ENCODE assay signal across 2 cellular contexts in the genomic region with DNA sequence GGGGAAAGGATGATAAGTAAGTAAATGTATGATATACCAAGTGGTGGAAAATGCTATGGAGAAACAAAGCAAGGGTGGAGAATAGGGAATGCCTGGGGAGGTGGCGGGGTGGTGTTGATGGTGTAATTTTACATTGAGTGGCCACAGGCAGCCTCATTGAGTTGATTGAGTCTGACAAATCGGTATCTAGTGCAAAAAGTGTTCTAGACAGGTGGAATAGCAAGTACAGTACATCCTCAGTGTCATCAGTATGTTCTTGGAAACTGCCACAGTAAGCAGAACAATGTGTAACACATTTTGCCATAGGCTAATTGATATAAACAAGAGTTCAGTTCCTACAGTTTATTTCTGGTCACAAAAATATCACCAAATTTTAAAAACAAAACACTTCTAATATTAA.
TF ChIP-seq lines count a peak whose summit lies in the region.

No MANE protein-coding gene starts in this region.

TF ChIP-seq in GM23338, 12 proteins besides CTCF, POLR2A, EP300 and RAD21 (continues in another document):
- TF ChIP-seq ZNF114 (CRISPR knock-in tag; IDR thresholded peaks at IDR 0.05): no peak
- TF ChIP-seq, protein P1, sequence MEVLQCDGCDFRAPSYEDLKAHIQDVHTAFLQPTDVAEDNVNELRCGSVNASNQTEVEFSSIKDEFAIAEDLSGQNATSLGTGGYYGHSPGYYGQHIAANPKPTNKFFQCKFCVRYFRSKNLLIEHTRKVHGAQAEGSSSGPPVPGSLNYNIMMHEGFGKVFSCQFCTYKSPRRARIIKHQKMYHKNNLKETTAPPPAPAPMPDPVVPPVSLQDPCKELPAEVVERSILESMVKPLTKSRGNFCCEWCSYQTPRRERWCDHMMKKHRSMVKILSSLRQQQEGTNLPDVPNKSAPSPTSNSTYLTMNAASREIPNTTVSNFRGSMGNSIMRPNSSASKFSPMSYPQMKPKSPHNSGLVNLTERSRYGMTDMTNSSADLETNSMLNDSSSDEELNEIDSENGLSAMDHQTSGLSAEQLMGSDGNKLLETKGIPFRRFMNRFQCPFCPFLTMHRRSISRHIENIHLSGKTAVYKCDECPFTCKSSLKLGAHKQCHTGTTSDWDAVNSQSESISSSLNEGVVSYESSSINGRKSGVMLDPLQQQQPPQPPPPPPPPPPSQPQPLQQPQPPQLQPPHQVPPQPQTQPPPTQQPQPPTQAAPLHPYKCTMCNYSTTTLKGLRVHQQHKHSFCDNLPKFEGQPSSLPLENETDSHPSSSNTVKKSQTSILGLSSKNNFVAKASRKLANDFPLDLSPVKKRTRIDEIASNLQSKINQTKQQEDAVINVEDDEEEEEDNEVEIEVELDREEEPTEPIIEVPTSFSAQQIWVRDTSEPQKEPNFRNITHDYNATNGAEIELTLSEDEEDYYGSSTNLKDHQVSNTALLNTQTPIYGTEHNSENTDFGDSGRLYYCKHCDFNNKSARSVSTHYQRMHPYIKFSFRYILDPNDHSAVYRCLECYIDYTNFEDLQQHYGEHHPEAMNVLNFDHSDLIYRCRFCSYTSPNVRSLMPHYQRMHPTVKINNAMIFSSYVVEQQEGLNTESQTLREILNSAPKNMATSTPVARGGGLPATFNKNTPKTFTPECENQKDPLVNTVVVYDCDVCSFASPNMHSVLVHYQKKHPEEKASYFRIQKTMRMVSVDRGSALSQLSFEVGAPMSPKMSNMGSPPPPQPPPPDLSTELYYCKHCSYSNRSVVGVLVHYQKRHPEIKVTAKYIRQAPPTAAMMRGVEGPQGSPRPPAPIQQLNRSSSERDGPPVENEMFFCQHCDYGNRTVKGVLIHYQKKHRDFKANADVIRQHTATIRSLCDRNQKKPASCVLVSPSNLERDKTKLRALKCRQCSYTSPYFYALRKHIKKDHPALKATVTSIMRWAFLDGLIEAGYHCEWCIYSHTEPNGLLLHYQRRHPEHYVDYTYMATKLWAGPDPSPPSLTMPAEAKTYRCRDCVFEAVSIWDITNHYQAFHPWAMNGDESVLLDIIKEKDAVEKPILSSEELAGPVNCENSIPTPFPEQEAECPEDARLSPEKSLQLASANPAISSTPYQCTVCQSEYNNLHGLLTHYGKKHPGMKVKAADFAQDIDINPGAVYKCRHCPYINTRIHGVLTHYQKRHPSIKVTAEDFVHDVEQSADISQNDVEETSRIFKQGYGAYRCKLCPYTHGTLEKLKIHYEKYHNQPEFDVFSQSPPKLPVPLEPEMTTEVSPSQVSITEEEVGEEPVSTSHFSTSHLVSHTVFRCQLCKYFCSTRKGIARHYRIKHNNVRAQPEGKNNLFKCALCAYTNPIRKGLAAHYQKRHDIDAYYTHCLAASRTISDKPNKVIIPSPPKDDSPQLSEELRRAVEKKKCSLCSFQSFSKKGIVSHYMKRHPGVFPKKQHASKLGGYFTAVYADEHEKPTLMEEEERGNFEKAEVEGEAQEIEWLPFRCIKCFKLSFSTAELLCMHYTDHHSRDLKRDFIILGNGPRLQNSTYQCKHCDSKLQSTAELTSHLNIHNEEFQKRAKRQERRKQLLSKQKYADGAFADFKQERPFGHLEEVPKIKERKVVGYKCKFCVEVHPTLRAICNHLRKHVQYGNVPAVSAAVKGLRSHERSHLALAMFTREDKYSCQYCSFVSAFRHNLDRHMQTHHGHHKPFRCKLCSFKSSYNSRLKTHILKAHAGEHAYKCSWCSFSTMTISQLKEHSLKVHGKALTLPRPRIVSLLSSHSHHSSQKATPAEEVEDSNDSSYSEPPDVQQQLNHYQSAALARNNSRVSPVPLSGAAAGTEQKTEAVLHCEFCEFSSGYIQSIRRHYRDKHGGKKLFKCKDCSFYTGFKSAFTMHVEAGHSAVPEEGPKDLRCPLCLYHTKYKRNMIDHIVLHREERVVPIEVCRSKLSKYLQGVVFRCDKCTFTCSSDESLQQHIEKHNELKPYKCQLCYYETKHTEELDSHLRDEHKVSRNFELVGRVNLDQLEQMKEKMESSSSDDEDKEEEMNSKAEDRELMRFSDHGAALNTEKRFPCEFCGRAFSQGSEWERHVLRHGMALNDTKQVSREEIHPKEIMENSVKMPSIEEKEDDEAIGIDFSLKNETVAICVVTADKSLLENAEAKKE (CRISPR knock-in tag; IDR thresholded peaks at IDR 0.05): no peak
- no peak for TF ChIP-seq JUNB (IDR thresholded peaks at IDR 0.05; ENCODE audit: unreplicated experiment)
- TF ChIP-seq EZH2 (IDR thresholded peaks at IDR 0.05; ENCODE audit: low read depth, unreplicated experiment): no peak
- TF ChIP-seq NANOG (IDR thresholded peaks at IDR 0.05; ENCODE audit: borderline replicate concordance): no peak
- TF ChIP-seq EZH2phosphoT487 (IDR thresholded peaks at IDR 0.05; ENCODE audit: unreplicated experiment): no peak
- TF ChIP-seq ZNF331 (CRISPR knock-in tag; IDR thresholded peaks at IDR 0.05; ENCODE audit: low read depth): no peak
- TF ChIP-seq, protein P2, sequence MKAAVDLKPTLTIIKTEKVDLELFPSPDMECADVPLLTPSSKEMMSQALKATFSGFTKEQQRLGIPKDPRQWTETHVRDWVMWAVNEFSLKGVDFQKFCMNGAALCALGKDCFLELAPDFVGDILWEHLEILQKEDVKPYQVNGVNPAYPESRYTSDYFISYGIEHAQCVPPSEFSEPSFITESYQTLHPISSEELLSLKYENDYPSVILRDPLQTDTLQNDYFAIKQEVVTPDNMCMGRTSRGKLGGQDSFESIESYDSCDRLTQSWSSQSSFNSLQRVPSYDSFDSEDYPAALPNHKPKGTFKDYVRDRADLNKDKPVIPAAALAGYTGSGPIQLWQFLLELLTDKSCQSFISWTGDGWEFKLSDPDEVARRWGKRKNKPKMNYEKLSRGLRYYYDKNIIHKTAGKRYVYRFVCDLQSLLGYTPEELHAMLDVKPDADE (IDR thresholded peaks at IDR 0.05): no peak
- TF ChIP-seq CREB1 (CRISPR knock-in tag; IDR thresholded peaks at IDR 0.05; ENCODE audit: low read depth): no peak
- no peak for TF ChIP-seq POLR2AphosphoS5 (IDR thresholded peaks at IDR 0.05; ENCODE audit: low read depth)
- no peak for TF ChIP-seq STAT1 (IDR thresholded peaks at IDR 0.05; ENCODE audit: unreplicated experiment)

TF ChIP-seq in H1, 55 proteins besides CTCF, POLR2A, EP300 and RAD21:
- TF ChIP-seq POLR2AphosphoS5 (IDR thresholded peaks at IDR 0.05; ENCODE audit: low read depth, low read length): peak; percentile 67
- no peak for TF ChIP-seq MAFK (IDR thresholded peaks at IDR 0.05; ENCODE audit: low read depth, low read length)
TF ChIP-seq in H1: peak in this region for 1.
